Comparison of ENCODE assay signal across 1 cellular context in genomic region chr9:114925672-114926071, GRCh38.
TF ChIP-seq lines count a peak whose summit lies in the region.

No MANE protein-coding gene starts in this region.

TF ChIP-seq in H1, 55 proteins besides CTCF, POLR2A, EP300 and RAD21:
- no peak for TF ChIP-seq GTF2F1 (IDR thresholded peaks at IDR 0.05; ENCODE audit: borderline replicate concordance, low read depth, low read length)
- TF ChIP-seq HDAC2 (IDR thresholded peaks at IDR 0.05; ENCODE audit: borderline replicate concordance in 1 of 2, low read depth in 2 of 2, low read length in 2 of 2): no peak
- no peak for TF ChIP-seq CHD1 (IDR thresholded peaks at IDR 0.05; ENCODE audit: low read depth, low read length)
- no peak for TF ChIP-seq CEBPB (IDR thresholded peaks at IDR 0.05; ENCODE audit: low read depth, low read length)
- TF ChIP-seq USF2 (IDR thresholded peaks at IDR 0.05; ENCODE audit: low read length): no peak
- TF ChIP-seq SP4 (IDR thresholded peaks at IDR 0.05; ENCODE audit: low read length): no peak
- no peak for TF ChIP-seq RNF2 (IDR thresholded peaks at IDR 0.05; ENCODE audit: borderline replicate concordance, low read depth, low read length, missing control alignments, poor library complexity, severe bottlenecking)
- TF ChIP-seq BACH1 (IDR thresholded peaks at IDR 0.05; ENCODE audit: low read length): no peak
- TF ChIP-seq, protein P1, sequence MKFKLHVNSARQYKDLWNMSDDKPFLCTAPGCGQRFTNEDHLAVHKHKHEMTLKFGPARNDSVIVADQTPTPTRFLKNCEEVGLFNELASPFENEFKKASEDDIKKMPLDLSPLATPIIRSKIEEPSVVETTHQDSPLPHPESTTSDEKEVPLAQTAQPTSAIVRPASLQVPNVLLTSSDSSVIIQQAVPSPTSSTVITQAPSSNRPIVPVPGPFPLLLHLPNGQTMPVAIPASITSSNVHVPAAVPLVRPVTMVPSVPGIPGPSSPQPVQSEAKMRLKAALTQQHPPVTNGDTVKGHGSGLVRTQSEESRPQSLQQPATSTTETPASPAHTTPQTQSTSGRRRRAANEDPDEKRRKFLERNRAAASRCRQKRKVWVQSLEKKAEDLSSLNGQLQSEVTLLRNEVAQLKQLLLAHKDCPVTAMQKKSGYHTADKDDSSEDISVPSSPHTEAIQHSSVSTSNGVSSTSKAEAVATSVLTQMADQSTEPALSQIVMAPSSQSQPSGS (IDR thresholded peaks at IDR 0.05; ENCODE audit: low read length): no peak; the same call in 1 of the 2 replicates
- no peak for TF ChIP-seq CBX8 (IDR thresholded peaks at IDR 0.05; ENCODE audit: borderline replicate concordance, low read depth, low read length)
- TF ChIP-seq, protein P2, sequence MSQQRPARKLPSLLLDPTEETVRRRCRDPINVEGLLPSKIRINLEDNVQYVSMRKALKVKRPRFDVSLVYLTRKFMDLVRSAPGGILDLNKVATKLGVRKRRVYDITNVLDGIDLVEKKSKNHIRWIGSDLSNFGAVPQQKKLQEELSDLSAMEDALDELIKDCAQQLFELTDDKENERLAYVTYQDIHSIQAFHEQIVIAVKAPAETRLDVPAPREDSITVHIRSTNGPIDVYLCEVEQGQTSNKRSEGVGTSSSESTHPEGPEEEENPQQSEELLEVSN (IDR thresholded peaks at IDR 0.05): no peak
- no peak for TF ChIP-seq PHF8 (conservative IDR thresholded peaks at IDR 0.05; ENCODE audit: low read depth, low read length)
- peak; percentile 90; the same call in 1 of the 2 replicates for TF ChIP-seq RXRA (IDR thresholded peaks at IDR 0.05; ENCODE audit: insufficient read depth, low read depth, low read length)
- TF ChIP-seq ZNF274 (IDR thresholded peaks at IDR 0.05; ENCODE audit: borderline replicate concordance, extremely low read depth, low read length): no peak
- no peak for TF ChIP-seq KDM5A (IDR thresholded peaks at IDR 0.05; ENCODE audit: low read length)
- TF ChIP-seq BRCA1 (IDR thresholded peaks at IDR 0.05; ENCODE audit: low read depth, low read length): no peak
- no peak for TF ChIP-seq CREB1 (IDR thresholded peaks at IDR 0.05)
- TF ChIP-seq RBBP5 (IDR thresholded peaks at IDR 0.05; ENCODE audit: borderline replicate concordance, low read depth, low read length): no peak
- TF ChIP-seq TEAD4 (IDR thresholded peaks at IDR 0.05; ENCODE audit: low read depth, low read length): peak; percentile 68; the same call in 1 of the 2 replicates
- TF ChIP-seq KDM1A (IDR thresholded peaks at IDR 0.05; ENCODE audit: borderline replicate concordance, low read length): no peak
- TF ChIP-seq SIN3A (conservative IDR thresholded peaks at IDR 0.05 in 1 of 2, IDR thresholded peaks at IDR 0.05 in 1 of 2; ENCODE audit: low read depth in 1 of 2, low read length in 2 of 2): no peak
- TF ChIP-seq SP1 (IDR thresholded peaks at IDR 0.05; ENCODE audit: low read depth, low read length): peak; percentile 62
- 0 out of 2 replicates have a peak, but pooled peaks have one; percentile 39 for TF ChIP-seq JUN (IDR thresholded peaks at IDR 0.05; ENCODE audit: low read depth, low read length)
- no peak for TF ChIP-seq EZH2 (IDR thresholded peaks at IDR 0.05; ENCODE audit: low read depth, low read length, severe bottlenecking)
- TF ChIP-seq, protein P3, sequence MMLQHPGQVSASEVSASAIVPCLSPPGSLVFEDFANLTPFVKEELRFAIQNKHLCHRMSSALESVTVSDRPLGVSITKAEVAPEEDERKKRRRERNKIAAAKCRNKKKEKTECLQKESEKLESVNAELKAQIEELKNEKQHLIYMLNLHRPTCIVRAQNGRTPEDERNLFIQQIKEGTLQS (IDR thresholded peaks at IDR 0.05; ENCODE audit: insufficient read depth, low read depth, low read length): no peak
- TF ChIP-seq JUND (IDR thresholded peaks at IDR 0.05; ENCODE audit: low read length): no peak
- TF ChIP-seq HDAC6 (IDR thresholded peaks at IDR 0.05; ENCODE audit: low read depth, low read length): no peak
- TF ChIP-seq CTBP2 (IDR thresholded peaks at IDR 0.05; ENCODE audit: borderline replicate concordance, insufficient read depth, insufficient read length, low read length): no peak
- peak; percentile 38 for TF ChIP-seq NANOG (IDR thresholded peaks at IDR 0.05; ENCODE audit: insufficient read depth, low read depth, low read length, poor library complexity, severe bottlenecking)
- TF ChIP-seq TBP (IDR thresholded peaks at IDR 0.05; ENCODE audit: low read depth, low read length): no peak
- TF ChIP-seq RFX5 (IDR thresholded peaks at IDR 0.05; ENCODE audit: borderline replicate concordance, low read depth, low read length): no peak
- no peak for TF ChIP-seq TAF7 (optimal IDR thresholded peaks at IDR 0.05; ENCODE audit: borderline replicate concordance, low read depth, low read length)
- TF ChIP-seq CBX5 (IDR thresholded peaks at IDR 0.05; ENCODE audit: low read depth, low read length): no peak
- TF ChIP-seq BCL11A (IDR thresholded peaks at IDR 0.05; ENCODE audit: low read depth in 2 of 2, low read length in 2 of 2): no peak
- TF ChIP-seq SRF (IDR thresholded peaks at IDR 0.05; ENCODE audit: low read depth, low read length): no peak
- no peak for TF ChIP-seq MAFK (IDR thresholded peaks at IDR 0.05; ENCODE audit: low read depth, low read length)
- TF ChIP-seq SAP30 (IDR thresholded peaks at IDR 0.05; ENCODE audit: insufficient read depth, insufficient replicate concordance, low read length): no peak
- TF ChIP-seq ASH2L (IDR thresholded peaks at IDR 0.05; ENCODE audit: low read length): no peak
- no peak for TF ChIP-seq NRF1 (IDR thresholded peaks at IDR 0.05; ENCODE audit: low read depth, low read length)
- TF ChIP-seq GABPA (IDR thresholded peaks at IDR 0.05; ENCODE audit: borderline replicate concordance, insufficient read depth, low read length): no peak
- no peak for TF ChIP-seq SIX5 (IDR thresholded peaks at IDR 0.05; ENCODE audit: low read depth, low read length)
- TF ChIP-seq EGR1 (IDR thresholded peaks at IDR 0.05; ENCODE audit: borderline replicate concordance, low read depth, low read length): no peak
- TF ChIP-seq CHD2 (IDR thresholded peaks at IDR 0.05; ENCODE audit: low read length): no peak
- TF ChIP-seq, protein P4, sequence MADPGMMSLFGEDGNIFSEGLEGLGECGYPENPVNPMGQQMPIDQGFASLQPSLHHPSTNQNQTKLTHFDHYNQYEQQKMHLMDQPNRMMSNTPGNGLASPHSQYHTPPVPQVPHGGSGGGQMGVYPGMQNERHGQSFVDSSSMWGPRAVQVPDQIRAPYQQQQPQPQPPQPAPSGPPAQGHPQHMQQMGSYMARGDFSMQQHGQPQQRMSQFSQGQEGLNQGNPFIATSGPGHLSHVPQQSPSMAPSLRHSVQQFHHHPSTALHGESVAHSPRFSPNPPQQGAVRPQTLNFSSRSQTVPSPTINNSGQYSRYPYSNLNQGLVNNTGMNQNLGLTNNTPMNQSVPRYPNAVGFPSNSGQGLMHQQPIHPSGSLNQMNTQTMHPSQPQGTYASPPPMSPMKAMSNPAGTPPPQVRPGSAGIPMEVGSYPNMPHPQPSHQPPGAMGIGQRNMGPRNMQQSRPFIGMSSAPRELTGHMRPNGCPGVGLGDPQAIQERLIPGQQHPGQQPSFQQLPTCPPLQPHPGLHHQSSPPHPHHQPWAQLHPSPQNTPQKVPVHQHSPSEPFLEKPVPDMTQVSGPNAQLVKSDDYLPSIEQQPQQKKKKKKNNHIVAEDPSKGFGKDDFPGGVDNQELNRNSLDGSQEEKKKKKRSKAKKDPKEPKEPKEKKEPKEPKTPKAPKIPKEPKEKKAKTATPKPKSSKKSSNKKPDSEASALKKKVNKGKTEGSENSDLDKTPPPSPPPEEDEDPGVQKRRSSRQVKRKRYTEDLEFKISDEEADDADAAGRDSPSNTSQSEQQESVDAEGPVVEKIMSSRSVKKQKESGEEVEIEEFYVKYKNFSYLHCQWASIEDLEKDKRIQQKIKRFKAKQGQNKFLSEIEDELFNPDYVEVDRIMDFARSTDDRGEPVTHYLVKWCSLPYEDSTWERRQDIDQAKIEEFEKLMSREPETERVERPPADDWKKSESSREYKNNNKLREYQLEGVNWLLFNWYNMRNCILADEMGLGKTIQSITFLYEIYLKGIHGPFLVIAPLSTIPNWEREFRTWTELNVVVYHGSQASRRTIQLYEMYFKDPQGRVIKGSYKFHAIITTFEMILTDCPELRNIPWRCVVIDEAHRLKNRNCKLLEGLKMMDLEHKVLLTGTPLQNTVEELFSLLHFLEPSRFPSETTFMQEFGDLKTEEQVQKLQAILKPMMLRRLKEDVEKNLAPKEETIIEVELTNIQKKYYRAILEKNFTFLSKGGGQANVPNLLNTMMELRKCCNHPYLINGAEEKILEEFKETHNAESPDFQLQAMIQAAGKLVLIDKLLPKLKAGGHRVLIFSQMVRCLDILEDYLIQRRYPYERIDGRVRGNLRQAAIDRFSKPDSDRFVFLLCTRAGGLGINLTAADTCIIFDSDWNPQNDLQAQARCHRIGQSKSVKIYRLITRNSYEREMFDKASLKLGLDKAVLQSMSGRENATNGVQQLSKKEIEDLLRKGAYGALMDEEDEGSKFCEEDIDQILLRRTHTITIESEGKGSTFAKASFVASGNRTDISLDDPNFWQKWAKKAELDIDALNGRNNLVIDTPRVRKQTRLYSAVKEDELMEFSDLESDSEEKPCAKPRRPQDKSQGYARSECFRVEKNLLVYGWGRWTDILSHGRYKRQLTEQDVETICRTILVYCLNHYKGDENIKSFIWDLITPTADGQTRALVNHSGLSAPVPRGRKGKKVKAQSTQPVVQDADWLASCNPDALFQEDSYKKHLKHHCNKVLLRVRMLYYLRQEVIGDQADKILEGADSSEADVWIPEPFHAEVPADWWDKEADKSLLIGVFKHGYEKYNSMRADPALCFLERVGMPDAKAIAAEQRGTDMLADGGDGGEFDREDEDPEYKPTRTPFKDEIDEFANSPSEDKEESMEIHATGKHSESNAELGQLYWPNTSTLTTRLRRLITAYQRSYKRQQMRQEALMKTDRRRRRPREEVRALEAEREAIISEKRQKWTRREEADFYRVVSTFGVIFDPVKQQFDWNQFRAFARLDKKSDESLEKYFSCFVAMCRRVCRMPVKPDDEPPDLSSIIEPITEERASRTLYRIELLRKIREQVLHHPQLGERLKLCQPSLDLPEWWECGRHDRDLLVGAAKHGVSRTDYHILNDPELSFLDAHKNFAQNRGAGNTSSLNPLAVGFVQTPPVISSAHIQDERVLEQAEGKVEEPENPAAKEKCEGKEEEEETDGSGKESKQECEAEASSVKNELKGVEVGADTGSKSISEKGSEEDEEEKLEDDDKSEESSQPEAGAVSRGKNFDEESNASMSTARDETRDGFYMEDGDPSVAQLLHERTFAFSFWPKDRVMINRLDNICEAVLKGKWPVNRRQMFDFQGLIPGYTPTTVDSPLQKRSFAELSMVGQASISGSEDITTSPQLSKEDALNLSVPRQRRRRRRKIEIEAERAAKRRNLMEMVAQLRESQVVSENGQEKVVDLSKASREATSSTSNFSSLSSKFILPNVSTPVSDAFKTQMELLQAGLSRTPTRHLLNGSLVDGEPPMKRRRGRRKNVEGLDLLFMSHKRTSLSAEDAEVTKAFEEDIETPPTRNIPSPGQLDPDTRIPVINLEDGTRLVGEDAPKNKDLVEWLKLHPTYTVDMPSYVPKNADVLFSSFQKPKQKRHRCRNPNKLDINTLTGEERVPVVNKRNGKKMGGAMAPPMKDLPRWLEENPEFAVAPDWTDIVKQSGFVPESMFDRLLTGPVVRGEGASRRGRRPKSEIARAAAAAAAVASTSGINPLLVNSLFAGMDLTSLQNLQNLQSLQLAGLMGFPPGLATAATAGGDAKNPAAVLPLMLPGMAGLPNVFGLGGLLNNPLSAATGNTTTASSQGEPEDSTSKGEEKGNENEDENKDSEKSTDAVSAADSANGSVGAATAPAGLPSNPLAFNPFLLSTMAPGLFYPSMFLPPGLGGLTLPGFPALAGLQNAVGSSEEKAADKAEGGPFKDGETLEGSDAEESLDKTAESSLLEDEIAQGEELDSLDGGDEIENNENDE (IDR thresholded peaks at IDR 0.05; ENCODE audit: insufficient replicate concordance, low read length): peak; percentile 59
- TF ChIP-seq SP2 (IDR thresholded peaks at IDR 0.05; ENCODE audit: low read length): no peak
- no peak for TF ChIP-seq MAX (IDR thresholded peaks at IDR 0.05)
- peak; percentile 89; the same call in 1 of the 2 replicates for TF ChIP-seq TCF12 (IDR thresholded peaks at IDR 0.05; ENCODE audit: low read depth, low read length)
- TF ChIP-seq TAF1 (IDR thresholded peaks at IDR 0.05; ENCODE audit: low read depth, low read length): no peak
- no peak for TF ChIP-seq FOSL1 (IDR thresholded peaks at IDR 0.05; ENCODE audit: insufficient read depth, low read depth, low read length)
- no peak for TF ChIP-seq POU5F1 (IDR thresholded peaks at IDR 0.05; ENCODE audit: low read depth, low read length)
- no peak for TF ChIP-seq SUZ12 (IDR thresholded peaks at IDR 0.05; ENCODE audit: low read length)
- TF ChIP-seq YY1 (IDR thresholded peaks at IDR 0.05; ENCODE audit: low read depth, low read length): no peak
- TF ChIP-seq POLR2AphosphoS5 (IDR thresholded peaks at IDR 0.05; ENCODE audit: low read depth, low read length): peak; percentile 84; the same call in 1 of the 2 replicates
- no peak for TF ChIP-seq SIRT6 (IDR thresholded peaks at IDR 0.05; ENCODE audit: low read length)
- no peak for TF ChIP-seq KDM4A (IDR thresholded peaks at IDR 0.05; ENCODE audit: low read depth, low read length, severe bottlenecking)
